ENCODE assay signal across 1 cellular context in genomic region chr9:129483467-129484324, GRCh38.
A peak's percentile ranks its signal among the peaks of the same experiment; 100 is the strongest.
TF ChIP-seq lines count a peak whose summit lies in the region.

No MANE protein-coding gene starts in this region.

TF ChIP-seq in HEK293, 187 proteins besides CTCF, POLR2A, EP300 and RAD21 (continued from another document and continues in another):
- TF ChIP-seq ZNF449 (tag by site-specific recombination; IDR thresholded peaks at IDR 0.05) (no peak), ZNF302 (tag by site-specific recombination; IDR thresholded peaks at IDR 0.05; ENCODE audit: low read depth) (no peak), ZNF266 (tag by site-specific recombination; IDR thresholded peaks at IDR 0.05; ENCODE audit: low read depth) (no peak), ZNF433 (tag by site-specific recombination; IDR thresholded peaks at IDR 0.05; ENCODE audit: low read depth) (no peak), ZNF292 (tag by site-specific recombination; IDR thresholded peaks at IDR 0.05; ENCODE audit: borderline replicate concordance, low read depth) (no peak), ZNF521 (tag by site-specific recombination; IDR thresholded peaks at IDR 0.05) (no peak), AEBP2 (tag by site-specific recombination; IDR thresholded peaks at IDR 0.05; ENCODE audit: borderline replicate concordance) (no peak), ZFHX2 (tag by site-specific recombination; conservative IDR thresholded peaks at IDR 0.05) (no peak), ZNF416 (tag by site-specific recombination; IDR thresholded peaks at IDR 0.05) (no peak), SCRT1 (tag by site-specific recombination; IDR thresholded peaks at IDR 0.05; ENCODE audit: borderline replicate concordance) (no peak), ZSCAN23 (tag by site-specific recombination; IDR thresholded peaks at IDR 0.05) (no peak), ZNF114 (tag by site-specific recombination; IDR thresholded peaks at IDR 0.05) (no peak), ZNF221 (tag by site-specific recombination; IDR thresholded peaks at IDR 0.05; ENCODE audit: borderline replicate concordance) (0 out of 2 replicates have a peak, but pooled peaks have one; percentile 30), ZNF335 (tag by site-specific recombination; conservative IDR thresholded peaks at IDR 0.05) (peak; percentile 82), PRDM2 (tag by site-specific recombination; IDR thresholded peaks at IDR 0.05; ENCODE audit: borderline replicate concordance) (no peak), ZBTB1 (tag by site-specific recombination; IDR thresholded peaks at IDR 0.05) (no peak), ZNF138 (tag by site-specific recombination; IDR thresholded peaks at IDR 0.05; ENCODE audit: borderline replicate concordance) (no peak), ZNF518A (tag by site-specific recombination; conservative IDR thresholded peaks at IDR 0.05; ENCODE audit: low read depth) (no peak), ZFP3 (tag by site-specific recombination; IDR thresholded peaks at IDR 0.05; ENCODE audit: low read depth) (peak; percentile 42; the same call in 1 of the 2 replicates), ZNF558 (tag by site-specific recombination; IDR thresholded peaks at IDR 0.05) (no peak), KLF1 (tag by site-specific recombination; IDR thresholded peaks at IDR 0.05) (peak; percentile 23; the same call in 1 of the 2 replicates), ZNF354C (tag by site-specific recombination; IDR thresholded peaks at IDR 0.05; ENCODE audit: borderline replicate concordance, low read depth) (no peak), TCF7L2 (IDR thresholded peaks at IDR 0.05; ENCODE audit: borderline replicate concordance, low read depth, low read length) (no peak), ZNF423 (tag by site-specific recombination; IDR thresholded peaks at IDR 0.05) (no peak), ZSCAN16 (tag by site-specific recombination; IDR thresholded peaks at IDR 0.05) (peak; percentile 79; the same call in 1 of the 2 replicates), ZEB2 (tag by site-specific recombination; IDR thresholded peaks at IDR 0.05) (peak; percentile 61; the same call in 1 of the 2 replicates), ZNF514 (tag by site-specific recombination; IDR thresholded peaks at IDR 0.05) (no peak), ZNF707 (tag by site-specific recombination; IDR thresholded peaks at IDR 0.05) (no peak), ZNF658 (tag by site-specific recombination; IDR thresholded peaks at IDR 0.05) (no peak), ZNF580 (tag by site-specific recombination; IDR thresholded peaks at IDR 0.05) (no peak), ZNF132 (tag by site-specific recombination; IDR thresholded peaks at IDR 0.05; ENCODE audit: borderline replicate concordance) (no peak), ZNF157 (tag by site-specific recombination; IDR thresholded peaks at IDR 0.05) (no peak), ZBTB6 (tag by site-specific recombination; IDR thresholded peaks at IDR 0.05) (0 out of 2 replicates have a peak, but pooled peaks have one; percentile 53)
- TF ChIP-seq, protein P1, sequence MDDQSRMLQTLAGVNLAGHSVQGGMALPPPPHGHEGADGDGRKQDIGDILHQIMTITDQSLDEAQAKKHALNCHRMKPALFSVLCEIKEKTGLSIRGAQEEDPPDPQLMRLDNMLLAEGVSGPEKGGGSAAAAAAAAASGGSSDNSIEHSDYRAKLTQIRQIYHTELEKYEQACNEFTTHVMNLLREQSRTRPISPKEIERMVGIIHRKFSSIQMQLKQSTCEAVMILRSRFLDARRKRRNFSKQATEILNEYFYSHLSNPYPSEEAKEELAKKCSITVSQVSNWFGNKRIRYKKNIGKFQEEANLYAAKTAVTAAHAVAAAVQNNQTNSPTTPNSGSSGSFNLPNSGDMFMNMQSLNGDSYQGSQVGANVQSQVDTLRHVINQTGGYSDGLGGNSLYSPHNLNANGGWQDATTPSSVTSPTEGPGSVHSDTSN (CRISPR knock-in tag; IDR thresholded peaks at IDR 0.05): no peak
- TF ChIP-seq, protein P2, sequence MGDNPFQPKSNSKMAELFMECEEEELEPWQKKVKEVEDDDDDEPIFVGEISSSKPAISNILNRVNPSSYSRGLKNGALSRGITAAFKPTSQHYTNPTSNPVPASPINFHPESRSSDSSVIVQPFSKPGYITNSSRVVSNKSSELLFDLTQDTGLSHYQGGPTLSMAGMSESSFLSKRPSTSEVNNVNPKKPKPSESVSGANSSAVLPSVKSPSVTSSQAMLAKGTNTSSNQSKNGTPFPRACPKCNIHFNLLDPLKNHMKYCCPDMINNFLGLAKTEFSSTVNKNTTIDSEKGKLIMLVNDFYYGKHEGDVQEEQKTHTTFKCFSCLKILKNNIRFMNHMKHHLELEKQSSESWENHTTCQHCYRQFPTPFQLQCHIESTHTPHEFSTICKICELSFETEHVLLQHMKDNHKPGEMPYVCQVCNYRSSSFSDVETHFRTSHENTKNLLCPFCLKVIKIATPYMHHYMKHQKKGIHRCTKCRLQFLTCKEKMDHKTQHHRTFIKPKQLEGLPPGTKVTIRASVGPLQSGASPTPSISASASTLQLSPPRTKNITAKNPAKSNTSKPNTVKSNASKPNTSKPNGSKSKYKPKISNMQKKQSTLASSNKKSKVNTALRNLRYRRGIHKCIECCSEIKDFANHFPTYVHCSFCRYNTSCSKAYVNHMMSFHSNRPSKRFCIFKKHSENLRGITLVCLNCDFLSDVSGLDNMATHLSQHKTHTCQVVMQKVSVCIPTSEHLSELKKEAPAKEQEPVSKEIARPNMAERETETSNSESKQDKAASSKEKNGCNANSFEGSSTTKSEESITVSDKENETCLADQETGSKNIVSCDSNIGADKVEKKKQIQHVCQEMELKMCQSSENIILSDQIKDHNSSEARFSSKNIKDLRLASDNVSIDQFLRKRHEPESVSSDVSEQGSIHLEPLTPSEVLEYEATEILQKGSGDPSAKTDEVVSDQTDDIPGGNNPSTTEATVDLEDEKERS (tag by site-specific recombination; IDR thresholded peaks at IDR 0.05): no peak
- TF ChIP-seq, protein P3, sequence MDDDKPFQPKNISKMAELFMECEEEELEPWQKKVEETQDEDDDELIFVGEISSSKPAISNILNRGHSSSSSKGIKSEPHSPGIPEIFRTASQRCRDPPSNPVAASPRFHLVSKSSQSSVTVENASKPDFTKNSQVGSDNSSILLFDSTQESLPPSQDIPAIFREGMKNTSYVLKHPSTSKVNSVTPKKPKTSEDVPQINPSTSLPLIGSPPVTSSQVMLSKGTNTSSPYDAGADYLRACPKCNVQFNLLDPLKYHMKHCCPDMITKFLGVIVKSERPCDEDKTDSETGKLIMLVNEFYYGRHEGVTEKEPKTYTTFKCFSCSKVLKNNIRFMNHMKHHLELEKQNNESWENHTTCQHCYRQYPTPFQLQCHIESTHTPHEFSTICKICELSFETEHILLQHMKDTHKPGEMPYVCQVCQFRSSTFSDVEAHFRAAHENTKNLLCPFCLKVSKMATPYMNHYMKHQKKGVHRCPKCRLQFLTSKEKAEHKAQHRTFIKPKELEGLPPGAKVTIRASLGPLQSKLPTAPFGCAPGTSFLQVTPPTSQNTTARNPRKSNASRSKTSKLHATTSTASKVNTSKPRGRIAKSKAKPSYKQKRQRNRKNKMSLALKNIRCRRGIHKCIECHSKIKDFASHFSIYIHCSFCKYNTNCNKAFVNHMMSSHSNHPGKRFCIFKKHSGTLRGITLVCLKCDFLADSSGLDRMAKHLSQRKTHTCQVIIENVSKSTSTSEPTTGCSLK (tag by site-specific recombination; IDR thresholded peaks at IDR 0.05): no peak
